1 cellular context compared by ENCODE assay signal in genomic region chr21:23886828-23887708, GRCh38.
TF ChIP-seq lines count a peak whose summit lies in the region.

No MANE protein-coding gene starts in this region.

TF ChIP-seq in K562, 482 proteins besides CTCF, POLR2A, EP300 and RAD21 (continued from another document):
- TF ChIP-seq ZFP91 (CRISPR knock-in tag; IDR thresholded peaks at IDR 0.05) (peak; percentile 72; the same call in 1 of the 2 replicates), GABPA (tag; conservative IDR thresholded peaks at IDR 0.05; ENCODE audit: low read depth) (no peak), SPI1 (IDR thresholded peaks at IDR 0.05; ENCODE audit: borderline replicate concordance, low read depth, low read length) (peak; percentile 54; the same call in 1 of the 2 replicates), ELF1 (tag; IDR thresholded peaks at IDR 0.05) (peak; percentile 56; the same call in 1 of the 2 replicates), ATF4 (CRISPR knock-in tag; IDR thresholded peaks at IDR 0.05) (no peak)
